In the genomic region with DNA sequence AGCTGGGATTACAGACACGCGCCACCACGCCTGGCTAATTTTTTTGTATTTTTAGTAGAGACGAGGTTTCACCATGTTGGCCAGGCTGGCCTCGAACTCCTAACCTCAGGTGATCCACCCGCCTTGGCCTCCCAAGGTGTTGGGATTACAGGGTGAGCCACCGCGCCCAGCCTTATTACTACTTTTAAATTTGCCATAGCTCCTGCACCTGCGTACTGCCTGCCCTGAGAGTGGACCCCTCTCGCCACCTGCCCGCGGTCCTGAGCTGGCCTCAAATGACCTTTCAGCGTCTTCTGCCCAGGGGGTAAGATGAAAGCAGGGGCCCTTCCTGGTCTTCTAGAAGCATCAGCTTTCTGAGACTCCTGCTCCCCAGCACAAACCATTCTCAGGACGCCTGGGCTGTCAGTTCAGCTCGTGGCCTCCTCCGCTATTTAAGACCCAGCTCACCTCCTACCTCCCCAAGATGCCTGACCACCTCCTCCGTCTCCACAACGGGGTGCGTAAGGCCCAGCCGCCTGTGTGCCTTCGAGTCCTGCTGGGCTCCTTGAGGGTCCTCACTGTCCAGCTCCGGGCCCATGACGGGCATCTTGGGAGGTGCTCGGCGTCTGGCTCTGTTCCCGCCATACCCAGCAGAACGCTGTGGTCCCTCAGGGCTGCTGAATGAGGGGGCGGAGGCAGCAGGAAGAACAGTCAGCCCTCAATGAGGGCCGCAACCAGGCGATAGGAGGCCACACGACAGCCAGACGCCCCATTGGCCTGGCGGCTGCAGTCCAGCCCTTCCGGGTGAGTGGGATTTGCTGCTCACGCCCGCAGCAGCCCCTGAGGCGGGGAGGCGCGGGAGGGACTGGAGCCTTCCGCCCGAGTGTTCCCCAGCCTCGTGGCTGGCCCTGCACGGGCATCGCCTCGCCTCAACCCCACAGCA, we compare ENCODE assay signal across 1 cellular context.
TF ChIP-seq lines count a peak whose summit lies in the region.

No MANE protein-coding gene starts in this region.

TF ChIP-seq in K562, 482 proteins besides CTCF, POLR2A, EP300 and RAD21 (continued from another document and continues in another):
- TF ChIP-seq ZNF518B (CRISPR knock-in tag; IDR thresholded peaks at IDR 0.05) (no peak), SLC30A9 (CRISPR knock-in tag; IDR thresholded peaks at IDR 0.05) (no peak), ATF7 (IDR thresholded peaks at IDR 0.05) (no peak), HNRNPH1 (optimal IDR thresholded peaks at IDR 0.05; ENCODE audit: low read depth, low read length) (no peak), KDM2B (CRISPR knock-in tag; IDR thresholded peaks at IDR 0.05) (no peak), SMAD2 (IDR thresholded peaks at IDR 0.05; ENCODE audit: low read depth, low read length) (no peak), GABPB1 (CRISPR knock-in tag; IDR thresholded peaks at IDR 0.05) (no peak), E2F3 (CRISPR knock-in tag; IDR thresholded peaks at IDR 0.05) (no peak), ZNF57 (CRISPR knock-in tag; IDR thresholded peaks at IDR 0.05) (no peak), ZNF695 (CRISPR knock-in tag; IDR thresholded peaks at IDR 0.05) (no peak), CHAMP1 (IDR thresholded peaks at IDR 0.05) (no peak), E2F6 (IDR thresholded peaks at IDR 0.05; ENCODE audit: borderline replicate concordance in 1 of 2, extremely low read depth in 1 of 2, insufficient read depth in 1 of 2, insufficient read length in 1 of 2, low read depth in 1 of 2, low read length in 1 of 2, poor library complexity in 1 of 2, severe bottlenecking in 1 of 2) (peak; percentile 36 to 82), RUNX1 (IDR thresholded peaks at IDR 0.05; ENCODE audit: low read depth) (no peak), GABPA (tag; conservative IDR thresholded peaks at IDR 0.05; ENCODE audit: low read depth) (peak; percentile 51), RFX5 (IDR thresholded peaks at IDR 0.05; ENCODE audit: low read depth, low read length) (no peak), NCOA6 (IDR thresholded peaks at IDR 0.05) (no peak), POLR2G (IDR thresholded peaks at IDR 0.05; ENCODE audit: low read depth, low read length) (peak; percentile 62), EGR1 (conservative IDR thresholded peaks at IDR 0.05) (peak; percentile 71), FOSL1 (tag; conservative IDR thresholded peaks at IDR 0.05) (no peak), ZNF354B (CRISPR knock-in tag; IDR thresholded peaks at IDR 0.05) (no peak), MCM3 (IDR thresholded peaks at IDR 0.05) (no peak), E4F1 (CRISPR knock-in tag; IDR thresholded peaks at IDR 0.05; ENCODE audit: borderline replicate concordance) (no peak), TCF7L2 (IDR thresholded peaks at IDR 0.05; ENCODE audit: low read depth, low read length) (no peak), ZBTB1 (CRISPR knock-in tag; IDR thresholded peaks at IDR 0.05; ENCODE audit: borderline replicate concordance, low read depth) (no peak), MTA1 (IDR thresholded peaks at IDR 0.05; ENCODE audit: borderline replicate concordance) (no peak), RNF2 (IDR thresholded peaks at IDR 0.05) (no peak), PPARD (CRISPR knock-in tag; IDR thresholded peaks at IDR 0.05) (no peak), MLX (CRISPR knock-in tag; conservative IDR thresholded peaks at IDR 0.05) (no peak), HSF4 (CRISPR knock-in tag; IDR thresholded peaks at IDR 0.05; ENCODE audit: borderline replicate concordance) (no peak), CREM (IDR thresholded peaks at IDR 0.05; ENCODE audit: low read depth) (no peak), E2F8 (IDR thresholded peaks at IDR 0.05; ENCODE audit: low read depth, partially characterized antibody) (no peak), NFE2 (IDR thresholded peaks at IDR 0.05; ENCODE audit: low read depth) (no peak), DPF2 (IDR thresholded peaks at IDR 0.05) (no peak), CBX3 (IDR thresholded peaks at IDR 0.05; ENCODE audit: borderline replicate concordance in 1 of 2, low read length in 2 of 2) (no peak), CHCHD3 (CRISPR knock-in tag; IDR thresholded peaks at IDR 0.05) (no peak), FOXA1 (IDR thresholded peaks at IDR 0.05; ENCODE audit: borderline replicate concordance) (no peak), MTA3 (IDR thresholded peaks at IDR 0.05; ENCODE audit: borderline replicate concordance) (no peak)
- TF ChIP-seq, protein P1, sequence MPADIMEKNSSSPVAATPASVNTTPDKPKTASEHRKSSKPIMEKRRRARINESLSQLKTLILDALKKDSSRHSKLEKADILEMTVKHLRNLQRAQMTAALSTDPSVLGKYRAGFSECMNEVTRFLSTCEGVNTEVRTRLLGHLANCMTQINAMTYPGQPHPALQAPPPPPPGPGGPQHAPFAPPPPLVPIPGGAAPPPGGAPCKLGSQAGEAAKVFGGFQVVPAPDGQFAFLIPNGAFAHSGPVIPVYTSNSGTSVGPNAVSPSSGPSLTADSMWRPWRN (IDR thresholded peaks at IDR 0.05; ENCODE audit: low read depth), result no peak
- TF ChIP-seq, protein P2, sequence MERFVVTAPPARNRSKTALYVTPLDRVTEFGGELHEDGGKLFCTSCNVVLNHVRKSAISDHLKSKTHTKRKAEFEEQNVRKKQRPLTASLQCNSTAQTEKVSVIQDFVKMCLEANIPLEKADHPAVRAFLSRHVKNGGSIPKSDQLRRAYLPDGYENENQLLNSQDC (CRISPR knock-in tag; IDR thresholded peaks at IDR 0.05), result no peak
- TF ChIP-seq, protein P3, sequence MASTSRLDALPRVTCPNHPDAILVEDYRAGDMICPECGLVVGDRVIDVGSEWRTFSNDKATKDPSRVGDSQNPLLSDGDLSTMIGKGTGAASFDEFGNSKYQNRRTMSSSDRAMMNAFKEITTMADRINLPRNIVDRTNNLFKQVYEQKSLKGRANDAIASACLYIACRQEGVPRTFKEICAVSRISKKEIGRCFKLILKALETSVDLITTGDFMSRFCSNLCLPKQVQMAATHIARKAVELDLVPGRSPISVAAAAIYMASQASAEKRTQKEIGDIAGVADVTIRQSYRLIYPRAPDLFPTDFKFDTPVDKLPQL (IDR thresholded peaks at IDR 0.05; ENCODE audit: extremely low read depth, insufficient read length), result no peak
- TF ChIP-seq, protein P4, sequence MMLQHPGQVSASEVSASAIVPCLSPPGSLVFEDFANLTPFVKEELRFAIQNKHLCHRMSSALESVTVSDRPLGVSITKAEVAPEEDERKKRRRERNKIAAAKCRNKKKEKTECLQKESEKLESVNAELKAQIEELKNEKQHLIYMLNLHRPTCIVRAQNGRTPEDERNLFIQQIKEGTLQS (IDR thresholded peaks at IDR 0.05), result no peak
- TF ChIP-seq, protein P4 (CRISPR knock-in tag; conservative IDR thresholded peaks at IDR 0.05), result no peak
- TF ChIP-seq, protein P5, sequence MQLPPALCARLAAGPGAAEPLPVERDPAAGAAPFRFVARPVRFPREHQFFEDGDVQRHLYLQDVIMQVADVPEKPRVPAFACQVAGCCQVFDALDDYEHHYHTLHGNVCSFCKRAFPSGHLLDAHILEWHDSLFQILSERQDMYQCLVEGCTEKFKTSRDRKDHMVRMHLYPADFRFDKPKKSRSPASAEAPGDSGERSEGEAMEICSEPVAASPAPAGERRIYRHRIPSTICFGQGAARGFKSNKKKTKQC (CRISPR knock-in tag; IDR thresholded peaks at IDR 0.05), result no peak
